8 cellular contexts compared by ENCODE assay signal in genomic region chr2:9782197-9782719, GRCh38.
DNase-seq lines count a peak whose midpoint lies in the region; ATAC-seq and TF ChIP-seq lines count a peak whose summit lies in the region.

No MANE protein-coding gene starts in this region.

- H3K4me3 ChIP-seq in lower lobe of right lung, result no peak overlapping the region

- intact Hi-C loops in left ventricle myocardium superior (cut with micrococcal nuclease) (no loop called here), left cardiac atrium (cut with DNase I) (no loop called here), lower lobe of right lung (cut with DNase I) (no loop called here)

- no peak for TF ChIP-seq CTCF in lower lobe of right lung (IDR thresholded peaks at IDR 0.05)

- no peaks in the 10 kb centered on the region for H3K27me3 ChIP-seq in lower lobe of right lung (ENCODE audit: low read depth)

- H3K36me3 ChIP-seq in lower lobe of right lung, result no peaks in the 10 kb centered on the region

- DNase-seq in left ventricle myocardium superior (peak; percentile 13), left cardiac atrium (no peak), lower lobe of right lung (peak; percentile 53), substantia nigra (lab: John Stamatoyannopoulos, UW) (no peak), NCI-H2081 (lab: John Stamatoyannopoulos, UW) (no peak)
- DNase-seq in activated T-helper 1 cell treated with anti-CD3 and anti-CD28 coated beads, Interleukin-2, amount 50 U/mL, for 16 hours (ENCODE audit: low read depth in 1 of 2, low spot score in 1 of 2), result peak; percentile 15 to 65

- H3K9me3 ChIP-seq in lower lobe of right lung, result no peaks in the 10 kb centered on the region

- ATAC-seq in left ventricle myocardium superior (no peak), left cardiac atrium (no peak), lower lobe of right lung (peak; percentile 57 to 68), GM18867 (IDR thresholded peaks at IDR 0.05; ENCODE audit: unreplicated experiment) (no peak), GM19397 (IDR thresholded peaks at IDR 0.05; ENCODE audit: unreplicated experiment) (no peak)

- H3K4me1 ChIP-seq in lower lobe of right lung, result no peaks in the 10 kb centered on the region

- H3K27ac ChIP-seq in lower lobe of right lung (no peak overlapping the region), substantia nigra (ENCODE audit: low read depth, low read length, poor library complexity, severe bottlenecking) (no peak overlapping the region)

Comparison
In these comparisons a context has a peak if more than half of its experiments do, and no peak if none do; other contexts are left out.
1. DNase-seq: peak in left ventricle myocardium superior (single experiment), activated T-helper 1 cell treated with anti-CD3 and anti-CD28 coated beads, Interleukin-2, amount 50 U/mL, for 16 hours (2 of 2) and lower lobe of right lung (single experiment); none in left cardiac atrium (single experiment), substantia nigra (0 of 49) and NCI-H2081 (0 of 2).
2. ATAC-seq: peak in lower lobe of right lung (2 of 2); none in left ventricle myocardium superior (single experiment), left cardiac atrium (0 of 2), GM18867 (single experiment) and GM19397 (single experiment).